Comparison of ENCODE assay signal across 1 cellular context in genomic region chr9:135502168-135502872, GRCh38.
TF ChIP-seq lines count a peak whose summit lies in the region.

No MANE protein-coding gene starts in this region.

TF ChIP-seq in endothelial cell of umbilical vein, 7 proteins besides CTCF, POLR2A, EP300 and RAD21:
- TF ChIP-seq POLR2AphosphoS5 (IDR thresholded peaks at IDR 0.05; ENCODE audit: insufficient read depth, low read depth, low read length) (no peak), JUN (IDR thresholded peaks at IDR 0.05; ENCODE audit: borderline replicate concordance, insufficient read depth, insufficient read length, low read depth) (no peak), EZH2 (IDR thresholded peaks at IDR 0.05; ENCODE audit: borderline replicate concordance, low read depth, low read length, severe bottlenecking) (no peak)
